ENCODE assay signal across 33 cellular contexts in genomic region chr19:55838251-55838650, GRCh38. TPM values are rescaled to one million over a fixed set of nuclear protein-coding genes. Genes with fewer than 3 reads are reported as not detected.
"Had no signal": no experiment of that assay in that cellular context is flagged by ENCODE, and none has a peak within 500 bp of the region (broad histone marks: within the 10 kb centered on the region; RNA-seq: fewer than 3 reads in every experiment).

No MANE protein-coding gene starts in this region.

- H3K27ac ChIP-seq: adrenal gland, body of pancreas, esophagus muscularis mucosa, foreskin keratinocyte, gastrocnemius medialis, heart left ventricle had no signal

- H3K4me3 Mint-ChIP-seq: activated CD4-positive, alpha-beta memory T cell treated with anti-CD3 and anti-CD28 coated beads for 36 hours; activated CD4-positive, alpha-beta T cell treated with anti-CD3 and anti-CD28 coated beads for 36 hours; activated CD4-positive, alpha-beta T cell treated with anti-CD3 and anti-CD28 coated beads, Interleukin-2, amount 10 ng/mL, durations not matched to agents 24 days and 14 days; activated CD8-positive, alpha-beta T cell treated with anti-CD3 and anti-CD28 coated beads, Interleukin-2, amount 10 ng/mL, durations not matched to agents 7 days and 5 days; activated naive CD4-positive, alpha-beta T cell treated with anti-CD3 and anti-CD28 coated beads, Interleukin-2, amount 50 U/mL, for 24 hours; activated naive CD8-positive, alpha-beta T cell treated with anti-CD3 and anti-CD28 coated beads for 36 hours; activated naive CD8-positive, alpha-beta T cell treated with anti-CD3 and anti-CD28 coated beads, Interleukin-2, amount 50 U/mL, for 24 hours; activated T-cell treated with anti-CD3 and anti-CD28 coated beads, Interleukin-2, amount 50 U/mL, for 4 hours; activated T-helper 17 cell treated with anti-CD3 and anti-CD28 coated beads, Interleukin-2, amount 50 U/mL, for 72 hours; effector memory CD8-positive, alpha-beta T cell had no signal

- H3K4me3 ChIP-seq: adrenal gland, body of pancreas, esophagus muscularis mucosa, gastrocnemius medialis, heart left ventricle had no signal

- H3K9me3 ChIP-seq: adrenal gland, body of pancreas, gastrocnemius medialis had no signal

- H3K9me3 Mint-ChIP-seq: activated T-helper 17 cell treated with anti-CD3 and anti-CD28 coated beads, Interleukin-2, amount 50 U/mL, for 72 hours; effector memory CD8-positive, alpha-beta T cell had no signal

- H3K27me3 ChIP-seq: adrenal gland, body of pancreas, foreskin keratinocyte, gastrocnemius medialis had no signal

- DNase-seq: activated CD4-positive, alpha-beta memory T cell treated with anti-CD3 and anti-CD28 coated beads for 36 hours; activated CD4-positive, alpha-beta T cell treated with anti-CD3 and anti-CD28 coated beads for 36 hours; activated CD4-positive, alpha-beta T cell treated with anti-CD3 and anti-CD28 coated beads, Interleukin-2, amount 10 ng/mL, durations not matched to agents 24 days and 14 days; activated CD4-positive, CD25-positive, alpha-beta regulatory T cell; activated CD4-positive, CD25-positive, alpha-beta regulatory T cell treated with anti-CD3 and anti-CD28 coated beads, Interleukin-2, amount 50 U/mL, for 72 hours; activated CD8-positive, alpha-beta T cell treated with anti-CD3 and anti-CD28 coated beads, Interleukin-2, amount 10 ng/mL, durations not matched to agents 7 days and 5 days; activated effector memory CD4-positive, alpha-beta T cell treated with Interleukin-2 at 50 U/mL for 16 hours; activated gamma-delta T cell treated with Interleukin-2 at 50 U/mL for 16 hours; activated naive CD4-positive, alpha-beta T cell treated with Interleukin-2 at 50 U/mL for 16 hours; activated naive CD8-positive, alpha-beta T cell treated with anti-CD3 and anti-CD28 coated beads for 36 hours; activated naive CD8-positive, alpha-beta T cell treated with anti-CD3 and anti-CD28 coated beads, Interleukin-2, amount 50 U/mL, for 24 hours; activated T-cell treated with anti-CD3 and anti-CD28 coated beads, Interleukin-2, amount 50 U/mL, for 4 hours; adrenal gland; amygdala; aorta; body of pancreas; caudate nucleus; cortex of kidney; dermis blood vessel endothelial cell; effector CD4-positive, alpha-beta T cell; effector memory CD8-positive, alpha-beta T cell; erythroblast; foreskin keratinocyte; gastrocnemius medialis; glutamatergic neuron; heart left ventricle; T-helper 2 cell had no signal

- H3K27ac Mint-ChIP-seq: activated CD4-positive, alpha-beta memory T cell treated with anti-CD3 and anti-CD28 coated beads for 36 hours; activated CD4-positive, alpha-beta T cell treated with anti-CD3 and anti-CD28 coated beads for 36 hours; activated CD4-positive, alpha-beta T cell treated with anti-CD3 and anti-CD28 coated beads, Interleukin-2, amount 10 ng/mL, durations not matched to agents 24 days and 14 days; activated CD8-positive, alpha-beta T cell treated with anti-CD3 and anti-CD28 coated beads, Interleukin-2, amount 10 ng/mL, durations not matched to agents 7 days and 5 days; activated naive CD4-positive, alpha-beta T cell treated with anti-CD3 and anti-CD28 coated beads, Interleukin-2, amount 50 U/mL, for 24 hours; activated naive CD8-positive, alpha-beta T cell treated with anti-CD3 and anti-CD28 coated beads for 36 hours; activated naive CD8-positive, alpha-beta T cell treated with anti-CD3 and anti-CD28 coated beads, Interleukin-2, amount 50 U/mL, for 24 hours; activated T-helper 17 cell treated with anti-CD3 and anti-CD28 coated beads, Interleukin-2, amount 50 U/mL, for 72 hours; effector memory CD8-positive, alpha-beta T cell had no signal

- H3K4me1 ChIP-seq: adrenal gland, body of pancreas, esophagus muscularis mucosa, foreskin keratinocyte, gastrocnemius medialis, heart left ventricle had no signal

- H3K27me3 Mint-ChIP-seq: activated CD4-positive, alpha-beta memory T cell treated with anti-CD3 and anti-CD28 coated beads for 36 hours; activated CD4-positive, alpha-beta T cell treated with anti-CD3 and anti-CD28 coated beads for 36 hours; activated CD4-positive, alpha-beta T cell treated with anti-CD3 and anti-CD28 coated beads, Interleukin-2, amount 10 ng/mL, durations not matched to agents 24 days and 14 days; activated naive CD8-positive, alpha-beta T cell treated with anti-CD3 and anti-CD28 coated beads for 36 hours; activated T-helper 17 cell treated with anti-CD3 and anti-CD28 coated beads, Interleukin-2, amount 50 U/mL, for 72 hours; effector memory CD8-positive, alpha-beta T cell had no signal

- H3K4me1 Mint-ChIP-seq: activated CD4-positive, alpha-beta T cell treated with anti-CD3 and anti-CD28 coated beads for 36 hours; activated CD4-positive, alpha-beta T cell treated with anti-CD3 and anti-CD28 coated beads, Interleukin-2, amount 10 ng/mL, durations not matched to agents 24 days and 14 days; activated naive CD4-positive, alpha-beta T cell treated with anti-CD3 and anti-CD28 coated beads, Interleukin-2, amount 50 U/mL, for 24 hours; activated naive CD8-positive, alpha-beta T cell treated with anti-CD3 and anti-CD28 coated beads for 36 hours; activated naive CD8-positive, alpha-beta T cell treated with anti-CD3 and anti-CD28 coated beads, Interleukin-2, amount 50 U/mL, for 24 hours; activated T-helper 17 cell treated with anti-CD3 and anti-CD28 coated beads, Interleukin-2, amount 50 U/mL, for 72 hours had no signal

- H3K36me3 ChIP-seq: adrenal gland, esophagus muscularis mucosa, gastrocnemius medialis, heart left ventricle had no signal

- H3K36me3 Mint-ChIP-seq: activated CD4-positive, alpha-beta memory T cell treated with anti-CD3 and anti-CD28 coated beads for 36 hours; activated naive CD4-positive, alpha-beta T cell treated with anti-CD3 and anti-CD28 coated beads, Interleukin-2, amount 50 U/mL, for 24 hours; activated naive CD8-positive, alpha-beta T cell treated with anti-CD3 and anti-CD28 coated beads for 36 hours had no signal

- ATAC-seq: activated CD4-positive, alpha-beta T cell treated with anti-CD3 and anti-CD28 coated beads for 36 hours; activated CD8-positive, alpha-beta T cell treated with anti-CD3 and anti-CD28 coated beads, Interleukin-2, amount 10 ng/mL, durations not matched to agents 7 days and 5 days; activated naive CD8-positive, alpha-beta T cell treated with anti-CD3 and anti-CD28 coated beads, Interleukin-2, amount 50 U/mL, for 24 hours; activated T-cell treated with anti-CD3 and anti-CD28 coated beads, Interleukin-2, amount 50 U/mL, for 4 hours; activated T-helper 17 cell treated with anti-CD3 and anti-CD28 coated beads, Interleukin-2, amount 50 U/mL, for 72 hours; body of pancreas; effector memory CD8-positive, alpha-beta T cell; foreskin keratinocyte; gastrocnemius medialis; heart left ventricle had no signal

RNA-seq across cellular contexts. Expression of gene NLRP4, which starts 1.9 kb away (rescaled TPM):
- total RNA-seq: activated CD4-positive, alpha-beta memory T cell treated with anti-CD3 and anti-CD28 coated beads for 36 hours; activated CD4-positive, alpha-beta T cell treated with anti-CD3 and anti-CD28 coated beads for 36 hours; activated CD4-positive, alpha-beta T cell treated with anti-CD3 and anti-CD28 coated beads, Interleukin-2, amount 10 ng/mL, durations not matched to agents 24 days and 14 days; activated CD8-positive, alpha-beta memory T cell treated with anti-CD3 and anti-CD28 coated beads for 36 hours; activated CD8-positive, alpha-beta T cell treated with anti-CD3 and anti-CD28 coated beads, Interleukin-2, amount 10 ng/mL, durations not matched to agents 7 days and 5 days; activated naive CD8-positive, alpha-beta T cell treated with anti-CD3 and anti-CD28 coated beads for 36 hours; activated T-cell treated with anti-CD3 and anti-CD28 coated beads, Interleukin-2, amount 50 U/mL, for 4 hours; activated T-helper 17 cell treated with anti-CD3 and anti-CD28 coated beads, Interleukin-2, amount 50 U/mL, for 72 hours; adrenal gland; aorta; body of pancreas; chondrocyte; esophagus muscularis mucosa; foreskin keratinocyte; gastrocnemius medialis; heart left ventricle; T-helper 1 cell treated with Interleukin-12 subunit alpha and Interleukin-12 subunit beta and Interleukin-4 antibody, amounts not matched to agents 30 ng/mL and 1 ng/mL, for 36 hours had no signal
- polyA plus RNA-seq: adrenal gland, aorta, foreskin keratinocyte, heart left ventricle had no signal

RNA-seq across cellular contexts. Expression of gene NLRP11, which starts 6.5 kb away (rescaled TPM):
- total RNA-seq: activated CD4-positive, alpha-beta memory T cell treated with anti-CD3 and anti-CD28 coated beads for 36 hours; activated CD4-positive, alpha-beta T cell treated with anti-CD3 and anti-CD28 coated beads, Interleukin-2, amount 10 ng/mL, durations not matched to agents 24 days and 14 days; activated CD8-positive, alpha-beta T cell treated with anti-CD3 and anti-CD28 coated beads, Interleukin-2, amount 10 ng/mL, durations not matched to agents 7 days and 5 days; aorta; body of pancreas; chondrocyte; dermis blood vessel endothelial cell; esophagus muscularis mucosa; foreskin keratinocyte; gastrocnemius medialis; heart left ventricle; T-helper 1 cell treated with Interleukin-12 subunit alpha and Interleukin-12 subunit beta and Interleukin-4 antibody, amounts not matched to agents 30 ng/mL and 1 ng/mL, for 36 hours had no signal
- polyA plus RNA-seq: adrenal gland, aorta, foreskin keratinocyte, heart left ventricle had no signal
